ENCODE assay signal across 8 cellular contexts in genomic region chr1:42768172-42768571, GRCh38. TPM values are rescaled to one million over a fixed set of nuclear protein-coding genes. Genes with fewer than 3 reads are reported as not detected.
DNase-seq lines count a peak whose midpoint lies in the region; ATAC-seq and TF ChIP-seq lines count a peak whose summit lies in the region.

No MANE protein-coding gene starts in this region.

- H3K4me1 ChIP-seq in left lung, result peaks cover 13 to 43% of the 10 kb centered on the region in 2 donors
- H3K4me1 ChIP-seq in tibial nerve, result peaks cover 0 to 60% (median 25%) of the 10 kb centered on the region in 4 donors

- no peak for DNase-seq in activated T-cell treated with anti-CD3 and anti-CD28 coated beads, Interleukin-2, amount 50 U/mL, for 72 hours
- DNase-seq in activated T-cell treated with anti-CD3 and anti-CD28 coated beads for 4 hours (no peak), astrocyte of the cerebellum (ENCODE audit: low read depth) (no peak), left lung (no peak), tibial nerve (ENCODE audit: low spot score in 2 of 2) (no peak), NAMALWA (ENCODE audit: low spot score) (no peak), NCI-H2171 (lab: John Stamatoyannopoulos, UW) (no peak)

- H3K4me3 ChIP-seq in astrocyte of the cerebellum (ENCODE audit: low read depth, low read length) (peak overlapping the region; percentile 69), left lung (peak overlapping the region; percentile 98 to 99), tibial nerve (peak overlapping the region in 3 of 4 donors; percentile 82 to 94 (median 87))

- H3K27ac ChIP-seq in left lung, result no peak overlapping the region
- peak overlapping the region in 1 of 4 donors; percentile 92 for H3K27ac ChIP-seq in tibial nerve

- ATAC-seq in activated T-cell treated with anti-CD3 and anti-CD28 coated beads, Interleukin-2, amount 50 U/mL, for 72 hours (replicated peaks in 1 of 2), result no peak
- ATAC-seq in left lung, result no peak
- ATAC-seq in GM21381 (IDR thresholded peaks at IDR 0.05; ENCODE audit: unreplicated experiment), result no peak

- intact Hi-C loops in left lung (cut with DNase I), result no loop called here

- H3K27me3 ChIP-seq in left lung (no peaks in the 10 kb centered on the region), tibial nerve (no peaks in the 10 kb centered on the region)

- TF ChIP-seq EP300 in tibial nerve (IDR thresholded peaks at IDR 0.05), result no peak

- peak overlapping the region; percentile 44 for H3K27ac Mint-ChIP-seq in activated T-cell treated with anti-CD3 and anti-CD28 coated beads, Interleukin-2, amount 50 U/mL, for 72 hours

- H3K4me1 Mint-ChIP-seq in activated T-cell treated with anti-CD3 and anti-CD28 coated beads, Interleukin-2, amount 50 U/mL, for 72 hours (ENCODE audit: low read depth), result peaks cover 47% of the 10 kb centered on the region

- H3K36me3 ChIP-seq in left lung, result no peaks in the 10 kb centered on the region
- peaks cover 0 to 1% (median 0%) of the 10 kb centered on the region in 3 donors for H3K36me3 ChIP-seq in tibial nerve

- H3K4me3 Mint-ChIP-seq in activated T-cell treated with anti-CD3 and anti-CD28 coated beads, Interleukin-2, amount 50 U/mL, for 72 hours, result no peak overlapping the region

- H3K36me3 Mint-ChIP-seq in activated T-cell treated with anti-CD3 and anti-CD28 coated beads, Interleukin-2, amount 50 U/mL, for 72 hours (ENCODE audit: insufficient read depth in 2 of 2), result peaks cover 8 to 14% of the 10 kb centered on the region in 2 donors

- H3K9me3 ChIP-seq in left lung, result no peaks in the 10 kb centered on the region
- H3K9me3 ChIP-seq in tibial nerve, result no peaks in the 10 kb centered on the region

- WGBS in tibial nerve, 2 donors, result 83 to 86% methylated on average over 2 of the region's 2 CpGs

- TF ChIP-seq CTCF in astrocyte of the cerebellum (IDR thresholded peaks at IDR 0.05; ENCODE audit: low read depth, low read length, missing control alignments) (no peak), left lung (IDR thresholded peaks at IDR 0.05) (no peak), tibial nerve (IDR thresholded peaks at IDR 0.05) (no peak)

- H3K9me3 Mint-ChIP-seq in activated T-cell treated with anti-CD3 and anti-CD28 coated beads, Interleukin-2, amount 50 U/mL, for 72 hours, result no peaks in the 10 kb centered on the region

- H3K27me3 Mint-ChIP-seq in activated T-cell treated with anti-CD3 and anti-CD28 coated beads, Interleukin-2, amount 50 U/mL, for 72 hours (ENCODE audit: low read depth), result no peaks in the 10 kb centered on the region

- in situ Hi-C loops in astrocyte of the cerebellum (cut with HindIII; ENCODE audit: low sequenced_read_pairs), result no loop called here

- no peak for TF ChIP-seq POLR2A in tibial nerve (IDR thresholded peaks at IDR 0.05)

RNA-seq across cellular contexts. Expression of gene C1orf50, which starts 1.1 kb away (rescaled TPM):
- 10 to 100 TPM; 11.7 to 12.2 TPM for total RNA-seq in activated T-cell treated with anti-CD3 and anti-CD28 coated beads, Interleukin-2, amount 50 U/mL, for 72 hours
- 1 to 10 TPM; 4.3 to 6.9 TPM for total RNA-seq in left lung
- total RNA-seq in tibial nerve, result 1 to 10 TPM; 3.0 to 8.4 (median 3.5) TPM

RNA-seq across cellular contexts. Expression of gene P3H1, which starts 1.3 kb away (rescaled TPM):
- total RNA-seq in activated T-cell treated with anti-CD3 and anti-CD28 coated beads, Interleukin-2, amount 50 U/mL, for 72 hours, result 10 to 100 TPM; 32.6 to 36.0 TPM
- 10 to 100 TPM; 47.4 to 76.1 TPM for total RNA-seq in left lung
- total RNA-seq in tibial nerve, result 10 to 100 TPM; 42.4 to 83.9 (median 65.1) TPM

RNA-seq across cellular contexts. Expression of gene TMEM269, which starts 16.6 kb away (rescaled TPM):
- total RNA-seq in activated T-cell treated with anti-CD3 and anti-CD28 coated beads, Interleukin-2, amount 50 U/mL, for 72 hours, result 1 to 10 TPM in 1 of 2 donors, under 1 TPM in 1; 0.81 to 1.9 TPM
- total RNA-seq in left lung (under 1 TPM in 1 of 2 donors, not detected in 1; 0.17 TPM), tibial nerve (under 1 TPM in 3 of 4 donors, not detected in 1; 0.21 to 0.30 (median 0.22) TPM)

RNA-seq across cellular contexts. Expression of gene CLDN19, which starts 28.1 kb away (rescaled TPM):
- total RNA-seq in activated T-cell treated with anti-CD3 and anti-CD28 coated beads, Interleukin-2, amount 50 U/mL, for 72 hours, result not detected
- total RNA-seq in left lung, result not detected
- 100 to 1,000 TPM; 136 to 259 (median 218) TPM for total RNA-seq in tibial nerve

RNA-seq across cellular contexts. Expression of gene ERMAP, which starts 48.8 kb away (rescaled TPM):
- 10 to 100 TPM in 1 of 2 donors, 1 to 10 TPM in 1; 8.4 to 10.0 TPM for total RNA-seq in activated T-cell treated with anti-CD3 and anti-CD28 coated beads, Interleukin-2, amount 50 U/mL, for 72 hours
- total RNA-seq in left lung, result 10 to 100 TPM; 13.8 to 14.4 TPM
- total RNA-seq in tibial nerve, result 10 to 100 TPM in 2 of 4 donors, 1 to 10 TPM in 2; 4.1 to 14.2 (median 8.3) TPM
